1 cellular context compared by ENCODE assay signal in the genomic region with DNA sequence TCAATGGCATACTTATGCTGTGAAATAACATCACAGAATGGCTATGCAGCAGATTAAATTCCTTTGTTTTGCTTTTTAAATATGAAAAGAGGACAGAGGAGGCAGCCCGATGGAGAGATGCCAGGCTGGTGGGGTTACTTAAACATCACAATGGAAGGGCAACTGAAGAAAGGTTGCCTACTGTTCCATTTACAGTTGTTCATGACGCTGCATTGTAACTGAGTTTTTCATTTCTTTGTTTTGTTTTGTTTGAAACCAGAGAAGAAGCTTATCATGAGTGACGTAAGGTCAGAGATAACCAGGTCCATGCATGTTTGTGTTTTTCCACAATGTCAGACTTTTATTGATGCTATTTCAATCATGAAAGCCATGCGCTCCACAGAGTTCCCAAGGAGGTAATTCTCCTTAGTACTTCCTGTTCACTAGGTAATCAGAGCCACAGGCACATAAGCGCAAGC.
TF ChIP-seq lines count a peak whose summit lies in the region.

No MANE protein-coding gene starts in this region.

TF ChIP-seq in HEK293, 187 proteins besides CTCF, POLR2A, EP300 and RAD21 (continued from another document and continues in another):
- TF ChIP-seq, protein P1, sequence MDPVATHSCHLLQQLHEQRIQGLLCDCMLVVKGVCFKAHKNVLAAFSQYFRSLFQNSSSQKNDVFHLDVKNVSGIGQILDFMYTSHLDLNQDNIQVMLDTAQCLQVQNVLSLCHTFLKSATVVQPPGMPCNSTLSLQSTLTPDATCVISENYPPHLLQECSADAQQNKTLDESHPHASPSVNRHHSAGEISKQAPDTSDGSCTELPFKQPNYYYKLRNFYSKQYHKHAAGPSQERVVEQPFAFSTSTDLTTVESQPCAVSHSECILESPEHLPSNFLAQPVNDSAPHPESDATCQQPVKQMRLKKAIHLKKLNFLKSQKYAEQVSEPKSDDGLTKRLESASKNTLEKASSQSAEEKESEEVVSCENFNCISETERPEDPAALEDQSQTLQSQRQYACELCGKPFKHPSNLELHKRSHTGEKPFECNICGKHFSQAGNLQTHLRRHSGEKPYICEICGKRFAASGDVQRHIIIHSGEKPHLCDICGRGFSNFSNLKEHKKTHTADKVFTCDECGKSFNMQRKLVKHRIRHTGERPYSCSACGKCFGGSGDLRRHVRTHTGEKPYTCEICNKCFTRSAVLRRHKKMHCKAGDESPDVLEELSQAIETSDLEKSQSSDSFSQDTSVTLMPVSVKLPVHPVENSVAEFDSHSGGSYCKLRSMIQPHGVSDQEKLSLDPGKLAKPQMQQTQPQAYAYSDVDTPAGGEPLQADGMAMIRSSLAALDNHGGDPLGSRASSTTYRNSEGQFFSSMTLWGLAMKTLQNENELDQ (tag by site-specific recombination; IDR thresholded peaks at IDR 0.05; ENCODE audit: low read depth), result 0 out of 2 replicates have a peak, but pooled peaks have one; percentile 29
- TF ChIP-seq, protein P2, sequence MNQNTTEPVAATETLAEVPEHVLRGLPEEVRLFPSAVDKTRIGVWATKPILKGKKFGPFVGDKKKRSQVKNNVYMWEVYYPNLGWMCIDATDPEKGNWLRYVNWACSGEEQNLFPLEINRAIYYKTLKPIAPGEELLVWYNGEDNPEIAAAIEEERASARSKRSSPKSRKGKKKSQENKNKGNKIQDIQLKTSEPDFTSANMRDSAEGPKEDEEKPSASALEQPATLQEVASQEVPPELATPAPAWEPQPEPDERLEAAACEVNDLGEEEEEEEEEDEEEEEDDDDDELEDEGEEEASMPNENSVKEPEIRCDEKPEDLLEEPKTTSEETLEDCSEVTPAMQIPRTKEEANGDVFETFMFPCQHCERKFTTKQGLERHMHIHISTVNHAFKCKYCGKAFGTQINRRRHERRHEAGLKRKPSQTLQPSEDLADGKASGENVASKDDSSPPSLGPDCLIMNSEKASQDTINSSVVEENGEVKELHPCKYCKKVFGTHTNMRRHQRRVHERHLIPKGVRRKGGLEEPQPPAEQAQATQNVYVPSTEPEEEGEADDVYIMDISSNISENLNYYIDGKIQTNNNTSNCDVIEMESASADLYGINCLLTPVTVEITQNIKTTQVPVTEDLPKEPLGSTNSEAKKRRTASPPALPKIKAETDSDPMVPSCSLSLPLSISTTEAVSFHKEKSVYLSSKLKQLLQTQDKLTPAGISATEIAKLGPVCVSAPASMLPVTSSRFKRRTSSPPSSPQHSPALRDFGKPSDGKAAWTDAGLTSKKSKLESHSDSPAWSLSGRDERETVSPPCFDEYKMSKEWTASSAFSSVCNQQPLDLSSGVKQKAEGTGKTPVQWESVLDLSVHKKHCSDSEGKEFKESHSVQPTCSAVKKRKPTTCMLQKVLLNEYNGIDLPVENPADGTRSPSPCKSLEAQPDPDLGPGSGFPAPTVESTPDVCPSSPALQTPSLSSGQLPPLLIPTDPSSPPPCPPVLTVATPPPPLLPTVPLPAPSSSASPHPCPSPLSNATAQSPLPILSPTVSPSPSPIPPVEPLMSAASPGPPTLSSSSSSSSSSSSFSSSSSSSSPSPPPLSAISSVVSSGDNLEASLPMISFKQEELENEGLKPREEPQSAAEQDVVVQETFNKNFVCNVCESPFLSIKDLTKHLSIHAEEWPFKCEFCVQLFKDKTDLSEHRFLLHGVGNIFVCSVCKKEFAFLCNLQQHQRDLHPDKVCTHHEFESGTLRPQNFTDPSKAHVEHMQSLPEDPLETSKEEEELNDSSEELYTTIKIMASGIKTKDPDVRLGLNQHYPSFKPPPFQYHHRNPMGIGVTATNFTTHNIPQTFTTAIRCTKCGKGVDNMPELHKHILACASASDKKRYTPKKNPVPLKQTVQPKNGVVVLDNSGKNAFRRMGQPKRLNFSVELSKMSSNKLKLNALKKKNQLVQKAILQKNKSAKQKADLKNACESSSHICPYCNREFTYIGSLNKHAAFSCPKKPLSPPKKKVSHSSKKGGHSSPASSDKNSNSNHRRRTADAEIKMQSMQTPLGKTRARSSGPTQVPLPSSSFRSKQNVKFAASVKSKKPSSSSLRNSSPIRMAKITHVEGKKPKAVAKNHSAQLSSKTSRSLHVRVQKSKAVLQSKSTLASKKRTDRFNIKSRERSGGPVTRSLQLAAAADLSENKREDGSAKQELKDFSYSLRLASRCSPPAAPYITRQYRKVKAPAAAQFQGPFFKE (tag by site-specific recombination; IDR thresholded peaks at IDR 0.05; ENCODE audit: borderline replicate concordance), result no peak
- TF ChIP-seq ZNF670 (tag by site-specific recombination; IDR thresholded peaks at IDR 0.05; ENCODE audit: low read depth) (no peak), ZNF2 (tag by site-specific recombination; IDR thresholded peaks at IDR 0.05) (peak; percentile 69; the same call in 1 of the 2 replicates), ZNF433 (tag by site-specific recombination; IDR thresholded peaks at IDR 0.05; ENCODE audit: low read depth) (no peak), ZNF707 (tag by site-specific recombination; IDR thresholded peaks at IDR 0.05) (no peak), ZNF639 (tag by site-specific recombination; IDR thresholded peaks at IDR 0.05) (peak; percentile 80; the same call in 1 of the 2 replicates), KLF10 (tag by site-specific recombination; IDR thresholded peaks at IDR 0.05) (peak; percentile 58; the same call in 1 of the 2 replicates), ZNF248 (tag by site-specific recombination; IDR thresholded peaks at IDR 0.05) (no peak), BCL6B (tag by site-specific recombination; IDR thresholded peaks at IDR 0.05) (peak; percentile 10; the same call in 1 of the 2 replicates), OSR2 (tag by site-specific recombination; IDR thresholded peaks at IDR 0.05) (peak; percentile 93), ZNF138 (tag by site-specific recombination; IDR thresholded peaks at IDR 0.05; ENCODE audit: borderline replicate concordance) (no peak), ZBTB8A (tag by site-specific recombination; IDR thresholded peaks at IDR 0.05) (peak; percentile 76), ZNF184 (tag by site-specific recombination; IDR thresholded peaks at IDR 0.05) (no peak), ZNF837 (tag by site-specific recombination; IDR thresholded peaks at IDR 0.05) (no peak), ZIC2 (tag by site-specific recombination; IDR thresholded peaks at IDR 0.05) (peak; percentile 21; the same call in 1 of the 2 replicates), ZNF529 (tag by site-specific recombination; IDR thresholded peaks at IDR 0.05; ENCODE audit: insufficient replicate concordance) (no peak), ZNF776 (tag by site-specific recombination; IDR thresholded peaks at IDR 0.05; ENCODE audit: borderline replicate concordance) (no peak), ZNF530 (tag by site-specific recombination; IDR thresholded peaks at IDR 0.05; ENCODE audit: low read depth) (no peak), SALL2 (tag by site-specific recombination; IDR thresholded peaks at IDR 0.05; ENCODE audit: borderline replicate concordance) (no peak), ZBTB10 (tag by site-specific recombination; IDR thresholded peaks at IDR 0.05) (no peak), ZNF571 (tag by site-specific recombination; IDR thresholded peaks at IDR 0.05) (no peak), ZNF416 (tag by site-specific recombination; IDR thresholded peaks at IDR 0.05) (no peak), KLF17 (tag by site-specific recombination; IDR thresholded peaks at IDR 0.05) (no peak), INSM2 (tag by site-specific recombination; IDR thresholded peaks at IDR 0.05) (peak; percentile 53; the same call in 1 of the 2 replicates), SCRT2 (tag by site-specific recombination; IDR thresholded peaks at IDR 0.05) (no peak)
- TF ChIP-seq, protein P3, sequence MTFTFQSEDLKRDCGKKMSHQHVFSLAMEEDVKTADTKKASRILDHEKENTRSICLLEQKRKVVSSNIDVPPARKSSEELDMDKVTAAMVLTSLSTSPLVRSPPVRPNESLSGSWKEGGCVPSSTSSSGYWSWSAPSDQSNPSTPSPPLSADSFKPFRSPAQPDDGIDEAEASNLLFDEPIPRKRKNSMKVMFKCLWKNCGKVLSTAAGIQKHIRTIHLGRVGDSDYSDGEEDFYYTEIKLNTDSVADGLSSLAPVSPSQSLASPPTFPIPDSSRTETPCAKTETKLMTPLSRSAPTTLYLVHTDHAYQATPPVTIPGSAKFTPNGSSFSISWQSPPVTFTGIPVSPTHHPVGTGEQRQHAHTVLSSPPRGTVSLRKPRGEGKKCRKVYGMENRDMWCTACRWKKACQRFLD (tag by site-specific recombination; IDR thresholded peaks at IDR 0.05), result no peak
- TF ChIP-seq, protein P4, sequence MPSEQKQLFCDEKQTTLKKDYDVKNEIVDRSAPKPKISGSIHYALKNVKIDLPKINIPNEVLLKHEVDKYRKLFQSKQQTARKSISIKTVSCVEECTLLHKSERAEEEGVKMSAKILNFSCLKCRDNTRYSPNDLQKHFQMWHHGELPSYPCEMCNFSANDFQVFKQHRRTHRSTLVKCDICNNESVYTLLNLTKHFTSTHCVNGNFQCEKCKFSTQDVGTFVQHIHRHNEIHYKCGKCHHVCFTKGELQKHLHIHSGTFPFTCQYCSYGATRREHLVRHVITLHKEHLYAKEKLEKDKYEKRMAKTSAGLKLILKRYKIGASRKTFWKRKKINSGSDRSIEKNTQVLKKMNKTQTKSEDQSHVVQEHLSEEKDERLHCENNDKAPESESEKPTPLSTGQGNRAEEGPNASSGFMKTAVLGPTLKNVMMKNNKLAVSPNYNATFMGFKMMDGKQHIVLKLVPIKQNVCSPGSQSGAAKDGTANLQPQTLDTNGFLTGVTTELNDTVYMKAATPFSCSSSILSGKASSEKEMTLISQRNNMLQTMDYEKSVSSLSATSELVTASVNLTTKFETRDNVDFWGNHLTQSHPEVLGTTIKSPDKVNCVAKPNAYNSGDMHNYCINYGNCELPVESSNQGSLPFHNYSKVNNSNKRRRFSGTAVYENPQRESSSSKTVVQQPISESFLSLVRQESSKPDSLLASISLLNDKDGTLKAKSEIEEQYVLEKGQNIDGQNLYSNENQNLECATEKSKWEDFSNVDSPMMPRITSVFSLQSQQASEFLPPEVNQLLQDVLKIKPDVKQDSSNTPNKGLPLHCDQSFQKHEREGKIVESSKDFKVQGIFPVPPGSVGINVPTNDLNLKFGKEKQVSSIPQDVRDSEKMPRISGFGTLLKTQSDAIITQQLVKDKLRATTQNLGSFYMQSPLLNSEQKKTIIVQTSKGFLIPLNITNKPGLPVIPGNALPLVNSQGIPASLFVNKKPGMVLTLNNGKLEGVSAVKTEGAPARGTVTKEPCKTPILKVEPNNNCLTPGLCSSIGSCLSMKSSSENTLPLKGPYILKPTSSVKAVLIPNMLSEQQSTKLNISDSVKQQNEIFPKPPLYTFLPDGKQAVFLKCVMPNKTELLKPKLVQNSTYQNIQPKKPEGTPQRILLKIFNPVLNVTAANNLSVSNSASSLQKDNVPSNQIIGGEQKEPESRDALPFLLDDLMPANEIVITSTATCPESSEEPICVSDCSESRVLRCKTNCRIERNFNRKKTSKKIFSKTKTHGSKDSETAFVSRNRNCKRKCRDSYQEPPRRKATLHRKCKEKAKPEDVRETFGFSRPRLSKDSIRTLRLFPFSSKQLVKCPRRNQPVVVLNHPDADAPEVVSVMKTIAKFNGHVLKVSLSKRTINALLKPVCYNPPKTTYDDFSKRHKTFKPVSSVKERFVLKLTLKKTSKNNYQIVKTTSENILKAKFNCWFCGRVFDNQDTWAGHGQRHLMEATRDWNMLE (tag by site-specific recombination; conservative IDR thresholded peaks at IDR 0.05; ENCODE audit: low read depth), result peak; percentile 49
